Comparison of ENCODE assay signal across 32 cellular contexts in the genomic region with DNA sequence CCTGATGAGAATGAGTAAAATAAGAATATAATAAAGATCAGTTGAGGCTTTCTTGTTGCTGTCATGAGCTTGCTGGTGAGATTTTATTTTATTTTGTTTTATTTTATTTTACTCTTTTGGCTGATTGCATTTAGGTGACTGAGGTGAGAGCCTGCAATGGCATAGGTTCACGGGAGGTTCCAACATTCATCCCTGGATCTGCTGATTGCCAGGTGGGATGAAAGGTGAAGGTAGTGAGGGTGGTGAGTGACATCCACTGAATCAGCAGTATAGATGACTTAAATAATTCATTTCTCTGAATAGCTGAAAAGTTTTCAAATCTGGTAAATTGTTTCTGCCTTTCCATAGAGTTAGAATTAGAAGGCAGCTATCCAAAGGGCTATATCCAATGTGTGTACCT.
"Had no signal": no experiment of that assay in that cellular context is flagged by ENCODE, and none has a peak within 500 bp of the region (broad histone marks: within the 10 kb centered on the region; RNA-seq: fewer than 3 reads in every experiment).

No MANE protein-coding gene starts in this region.

- H3K27ac ChIP-seq: KMS-11 had no signal

- H3K9me3 ChIP-seq: MG63 had no signal

- H3K27me3 ChIP-seq: MG63 had no signal

- H3K4me3 ChIP-seq: MG63 had no signal

- H3K36me3 ChIP-seq: MG63 had no signal

- DNase-seq: KBM-7, KG1, MG63, MM.1S, NCI-H1048, NCI-H1092, NCI-H1092 treated with DMSO at 0.1 percent for 48 hours, NCI-H1105, NCI-H1105 treated with DMSO at 0.1 percent for 48 hours, NCI-H1417 treated with DMSO at 0.1 percent for 48 hours, NCI-H1436, NCI-H1436 treated with DMSO at 0.1 percent for 48 hours, NCI-H146, NCI-H1694, NCI-H1694 treated with DMSO at 0.1 percent for 48 hours, NCI-H187, NCI-H187 treated with DMSO at 0.1 percent for 48 hours, NCI-H1930, NCI-H2029, NCI-H2029 treated with DMSO at 0.1 percent for 48 hours, NCI-H2081, NCI-H2081 treated with DMSO at 0.1 percent for 48 hours, NCI-H2107, NCI-H2171, NCI-H2171 treated with DMSO at 0.1 percent for 48 hours, NCI-H2227 treated with DMSO at 0.1 percent for 48 hours, NCI-H226, NCI-H345, NCI-H446, NCI-H510A, NCI-H510A treated with DMSO at 0.1 percent for 48 hours had no signal
